Comparison of ENCODE assay signal across 1 cellular context in genomic region chr2:55048925-55049793, GRCh38.
TF ChIP-seq lines count a peak whose summit lies in the region.

No MANE protein-coding gene starts in this region.

TF ChIP-seq in SK-N-SH, 30 proteins besides CTCF, POLR2A, EP300 and RAD21 (continued from another document):
- peak; percentile 54; the same call in 1 of the 2 replicates for TF ChIP-seq REST (IDR thresholded peaks at IDR 0.05; ENCODE audit: low read depth, low read length)
